27 cellular contexts compared by ENCODE assay signal in genomic region chr1:183592733-183593132, GRCh38. TPM values are rescaled to one million over a fixed set of nuclear protein-coding genes. Genes with fewer than 3 reads are reported as not detected.
DNase-seq lines count a peak whose midpoint lies in the region; ATAC-seq and TF ChIP-seq lines count a peak whose summit lies in the region.
"Had no signal": no experiment of that assay in that cellular context is flagged by ENCODE, and none has a peak within 500 bp of the region (broad histone marks: within the 10 kb centered on the region; RNA-seq: fewer than 3 reads in every experiment).

No MANE protein-coding gene starts in this region.

- no peak overlapping the region for H3K4me2 ChIP-seq in GM23338
- peak overlapping the region; percentile 62 for H3K4me2 ChIP-seq in OCI-LY7 (ENCODE audit: low read length)

- no peaks in the 10 kb centered on the region for H3F3A ChIP-seq in GM23338 (replicated peaks; ENCODE audit: low read depth)

- H3K4me1 Mint-ChIP-seq in GM23338, result peaks cover 20% of the 10 kb centered on the region
- peaks cover 23% of the 10 kb centered on the region for H3K4me1 Mint-ChIP-seq in stimulated activated effector memory CD8-positive, alpha-beta T cell treated with anti-CD3 and anti-CD28 coated beads, Interleukin-12 subunit alpha, Interleukin-12 subunit beta, amount 100 ng/mL, for 72 hours

- TF ChIP-seq CTCF in GM23338 (conservative IDR thresholded peaks at IDR 0.05; ENCODE audit: low read depth in 2 of 2) (no peak), OCI-LY7 (conservative IDR thresholded peaks at IDR 0.05; ENCODE audit: low read length) (no peak)

- H3K4me1 ChIP-seq in GM23338 (ENCODE audit: insufficient read depth) (peaks cover 20% of the 10 kb centered on the region), OCI-LY7 (ENCODE audit: insufficient read depth, low read length, poor library complexity, severe bottlenecking) (peaks cover 64% of the 10 kb centered on the region)
- H3K4me1 ChIP-seq: Caco-2 had no signal

- H3K27me3 Mint-ChIP-seq in GM23338 (ENCODE audit: insufficient read depth, low read depth, poor library complexity), result peaks cover 3% of the 10 kb centered on the region
- H3K27me3 Mint-ChIP-seq: activated naive CD8-positive, alpha-beta T cell treated with anti-CD3 and anti-CD28 coated beads, Interleukin-2, amount 50 U/mL, for 24 hours; central memory CD8-positive, alpha-beta T cell had no signal

- H3K4me3 ChIP-seq in GM23338 (no peak overlapping the region), OCI-LY7 (ENCODE audit: low read depth, low read length, poor library complexity, severe bottlenecking) (no peak overlapping the region)
- H3K4me3 ChIP-seq: esophagus squamous epithelium, heart left ventricle had no signal

- no peaks in the 10 kb centered on the region for H3K36me3 Mint-ChIP-seq in GM23338 (ENCODE audit: low read depth)
- no peaks in the 10 kb centered on the region for H3K36me3 Mint-ChIP-seq in stimulated activated effector memory CD8-positive, alpha-beta T cell treated with anti-CD3 and anti-CD28 coated beads, Interleukin-12 subunit alpha, Interleukin-12 subunit beta, amount 100 ng/mL, for 72 hours
- H3K36me3 Mint-ChIP-seq: naive thymus-derived CD8-positive, alpha-beta T cell; T-cell had no signal

- H3K9me2 ChIP-seq in GM23338 (ENCODE audit: insufficient read depth) (no peaks in the 10 kb centered on the region), OCI-LY7 (ENCODE audit: insufficient read depth, low read length) (no peaks in the 10 kb centered on the region)

- H3K27me3 ChIP-seq in GM23338 (ENCODE audit: insufficient read depth), result no peaks in the 10 kb centered on the region
- H3K27me3 ChIP-seq: esophagus squamous epithelium, foreskin keratinocyte, heart left ventricle had no signal

- H3K9me3 Mint-ChIP-seq in GM23338, result no peaks in the 10 kb centered on the region; the same call in 2 of the 3 replicates
- H3K9me3 Mint-ChIP-seq in stimulated activated effector memory CD8-positive, alpha-beta T cell treated with anti-CD3 and anti-CD28 coated beads, Interleukin-12 subunit alpha, Interleukin-12 subunit beta, amount 100 ng/mL, for 72 hours, result no peaks in the 10 kb centered on the region
- H3K9me3 Mint-ChIP-seq: activated naive CD8-positive, alpha-beta T cell treated with anti-CD3 and anti-CD28 coated beads, Interleukin-2, amount 50 U/mL, for 24 hours; central memory CD8-positive, alpha-beta T cell; naive thymus-derived CD8-positive, alpha-beta T cell; T-cell had no signal

- H3K27ac ChIP-seq in GM23338 (ENCODE audit: low read depth), result no peak overlapping the region
- H3K27ac ChIP-seq in OCI-LY7 (ENCODE audit: low read depth, low read length, poor library complexity, severe bottlenecking), result no peak overlapping the region
- peak overlapping the region; percentile 4 for H3K27ac ChIP-seq in epithelial cell of prostate
- H3K27ac ChIP-seq: C4-2B, foreskin keratinocyte had no signal

- no peaks in the 10 kb centered on the region for H4K20me1 ChIP-seq in GM23338 (replicated peaks; ENCODE audit: insufficient read depth)
- H4K20me1 ChIP-seq in OCI-LY7 (ENCODE audit: insufficient read depth, low read length), result no peaks in the 10 kb centered on the region

- POLR2A ChIA-PET in OCI-LY7 (lab: Charles Lee), result interaction anchor here (0.6 to 1.5 kb wide), 3 partner anchors 11 to 41 kb away, joined by 3 to 5 read pairs (median 5); no protein-coding TSS in a partner anchor

- H3K9me3 ChIP-seq in OCI-LY7 (ENCODE audit: low read length), result peaks cover 4% of the 10 kb centered on the region; the same call in 1 of the 2 replicates
- H3K9me3 ChIP-seq: Caco-2, esophagus squamous epithelium, heart left ventricle had no signal

- H3K36me3 ChIP-seq in GM23338 (ENCODE audit: insufficient read depth) (no peaks in the 10 kb centered on the region), OCI-LY7 (ENCODE audit: insufficient read depth, low read length) (no peaks in the 10 kb centered on the region; the same call in 1 of the 2 replicates)
- H3K36me3 ChIP-seq: esophagus squamous epithelium, heart left ventricle had no signal

- CTCF ChIA-PET in OCI-LY7 (lab: Charles Lee; ENCODE audit: unreplicated experiment), result no interaction called here

- DNase-seq in GM23338 (ENCODE audit: low spot score) (no peak), OCI-LY7 (ENCODE audit: low spot score) (peak; percentile 11), epithelial cell of prostate (ENCODE audit: low read depth, low spot score) (no peak), GM19238 (ENCODE audit: insufficient read length, low spot score) (no peak), NCI-H1694 treated with DMSO at 0.1 percent for 48 hours (lab: John Stamatoyannopoulos, UW) (no peak)
- no peak for DNase-seq in stimulated activated effector memory CD8-positive, alpha-beta T cell treated with anti-CD3 and anti-CD28 coated beads, Interleukin-12 subunit alpha, Interleukin-12 subunit beta, amount 100 ng/mL, for 72 hours (ENCODE audit: low spot score in 2 of 2)
- DNase-seq in effector CD8-positive, alpha-beta T cell (lab: John Stamatoyannopoulos, UW), result no peak
- DNase-seq: activated CD4-positive, CD25-positive, alpha-beta regulatory T cell; activated naive CD8-positive, alpha-beta T cell treated with anti-CD3 and anti-CD28 coated beads, Interleukin-2, amount 50 U/mL, for 24 hours; activated T-cell treated with anti-CD3 and anti-CD28 coated beads, Interleukin-2, amount 50 U/mL, for 48 hours; Caco-2; dermis blood vessel endothelial cell; esophagus squamous epithelium; foreskin keratinocyte; naive thymus-derived CD8-positive, alpha-beta T cell; NCI-H1436; NCI-H345; NCI-H69; SHP77 treated with DMSO at 0.1 percent for 48 hours; stimulated activated CD4-positive, alpha-beta T cell treated with anti-CD3 and anti-CD28 coated beads, Interleukin-15, amount 100 ng/mL, for 24 hours; stimulated activated CD4-positive, alpha-beta T cell treated with anti-CD3 and anti-CD28 coated beads, Interleukin-4, amount 100 ng/mL, for 4 hours; T-cell had no signal

- H3K27ac Mint-ChIP-seq in GM23338, result no peak overlapping the region
- H3K27ac Mint-ChIP-seq in stimulated activated effector memory CD8-positive, alpha-beta T cell treated with anti-CD3 and anti-CD28 coated beads, Interleukin-12 subunit alpha, Interleukin-12 subunit beta, amount 100 ng/mL, for 72 hours, result peak overlapping the region; percentile 15

- no TSS peak for BruUV-seq in OCI-LY7 (replicated peaks; lab: Mats Ljungman, UMichigan)

- H3K79me2 ChIP-seq in GM23338 (replicated peaks; ENCODE audit: insufficient read depth), result no peaks in the 10 kb centered on the region
- peaks cover 4% of the 10 kb centered on the region; the same call in 1 of the 2 replicates for H3K79me2 ChIP-seq in OCI-LY7 (ENCODE audit: insufficient read depth, low read depth, low read length)

- intact Hi-C loops in OCI-LY7 (cut with micrococcal nuclease; ENCODE audit: unreplicated experiment), result no loop called here

- ATAC-seq in GM23338, result no peak
- no peak for ATAC-seq in stimulated activated effector memory CD8-positive, alpha-beta T cell treated with anti-CD3 and anti-CD28 coated beads, Interleukin-12 subunit alpha, Interleukin-12 subunit beta, amount 100 ng/mL, for 72 hours
- ATAC-seq in HG02588 (IDR thresholded peaks at IDR 0.05; ENCODE audit: unreplicated experiment), result no peak
- ATAC-seq: foreskin keratinocyte; naive thymus-derived CD8-positive, alpha-beta T cell; T-cell had no signal

- peak overlapping the region; percentile 80; the same call in 1 of the 2 replicates for H2AFZ ChIP-seq in GM23338
- H2AFZ ChIP-seq in OCI-LY7 (ENCODE audit: low read length), result peak overlapping the region; percentile 50; the same call in 1 of the 2 replicates

- no peak overlapping the region for H3K4me3 Mint-ChIP-seq in GM23338
- H3K4me3 Mint-ChIP-seq in stimulated activated effector memory CD8-positive, alpha-beta T cell treated with anti-CD3 and anti-CD28 coated beads, Interleukin-12 subunit alpha, Interleukin-12 subunit beta, amount 100 ng/mL, for 72 hours, result no peak overlapping the region
- H3K4me3 Mint-ChIP-seq: activated naive CD8-positive, alpha-beta T cell treated with anti-CD3 and anti-CD28 coated beads, Interleukin-2, amount 50 U/mL, for 24 hours; central memory CD8-positive, alpha-beta T cell; T-cell had no signal

RNA-seq across cellular contexts. Expression of gene NCF2, which starts 2.5 kb away (rescaled TPM):
- not detected in 2 replicates for total RNA-seq in GM23338 (2014; rRNA removed; shearing (Covaris generic))
- polyA plus RNA-seq in GM23338 (2016; fragmentation: Nextera tagmentation; extraction: Ambion mirVana), result 0.45 TPM in 1 of 2 replicates, not detected in the other
- total RNA-seq in OCI-LY7 (2014; rRNA removed; shearing (Covaris generic)), result 4.0 and 5.0 TPM in 2 replicates
- total RNA-seq in OCI-LY7 (2022), result 13.5 and 17.4 TPM in 2 replicates
- total RNA-seq: Caco-2, dermis blood vessel endothelial cell, osteocyte had no signal

RNA-seq across cellular contexts. Expression of gene ARPC5, which starts 42.9 kb away (rescaled TPM):
- 75.4 and 90.8 TPM in 2 replicates for total RNA-seq in GM23338 (2014; rRNA removed; shearing (Covaris generic))
- polyA plus RNA-seq in GM23338 (2016; fragmentation: Nextera tagmentation; extraction: Ambion mirVana), result 95.9 and 98.9 TPM in 2 replicates
- 116 and 148 TPM in 2 replicates for total RNA-seq in OCI-LY7 (2014; rRNA removed; shearing (Covaris generic))
- total RNA-seq in OCI-LY7 (2022), result 132 and 133 TPM in 2 replicates
